In the genomic region with DNA sequence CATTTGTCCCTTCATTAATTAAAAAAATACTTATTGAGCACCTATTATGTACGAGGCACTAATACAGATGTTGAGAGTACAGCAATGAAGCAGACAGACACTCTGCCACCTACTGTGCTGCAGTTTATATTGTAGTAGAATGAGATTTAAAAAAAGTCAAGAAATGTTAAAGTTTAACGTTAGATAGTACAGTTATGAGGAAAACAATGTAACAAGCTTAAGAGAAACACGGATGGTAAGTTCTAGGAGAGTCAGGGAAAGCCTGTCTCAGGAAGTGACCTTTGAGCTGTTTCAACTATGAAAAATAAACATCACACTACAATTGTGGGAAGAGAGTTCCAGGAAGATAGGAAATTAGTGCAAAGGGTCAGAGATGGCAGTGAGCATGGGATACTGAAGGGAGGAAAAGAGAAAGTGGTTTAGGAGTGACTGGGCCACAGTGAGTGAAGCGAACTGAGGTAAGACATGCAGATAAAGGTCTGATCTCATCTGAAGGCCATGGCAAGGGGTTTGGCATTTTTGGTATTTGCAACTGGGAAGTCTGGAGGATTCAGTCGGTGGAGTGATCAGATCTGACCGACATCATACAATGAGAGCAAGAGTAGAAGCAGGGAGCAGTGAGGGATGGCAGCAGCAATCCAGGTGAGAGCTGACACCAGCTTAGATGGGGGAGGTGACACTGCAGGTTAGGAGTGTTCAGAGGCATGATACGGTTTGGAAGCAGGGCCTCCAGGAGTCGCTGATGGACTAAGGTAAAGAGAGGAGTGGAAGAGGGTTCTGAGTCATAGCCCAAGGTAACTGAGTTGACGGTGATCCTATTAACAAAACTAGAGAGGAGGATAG, we compare ENCODE assay signal across 10 cellular contexts. TPM values are rescaled to one million over a fixed set of nuclear protein-coding genes. Genes with fewer than 3 reads are reported as not detected.
DNase-seq lines count a peak whose midpoint lies in the region; ATAC-seq and TF ChIP-seq lines count a peak whose summit lies in the region.
"Had no signal": no experiment of that assay in that cellular context is flagged by ENCODE, and none has a peak within 500 bp of the region (broad histone marks: within the 10 kb centered on the region; RNA-seq: fewer than 3 reads in every experiment).

No MANE protein-coding gene starts in this region.

- TF ChIP-seq CTCF in A673 (conservative IDR thresholded peaks at IDR 0.05; ENCODE audit: low read depth, low read length) (no peak), CD14-positive monocyte (IDR thresholded peaks at IDR 0.05) (no peak)

- no peaks in the 10 kb centered on the region for H3K36me3 Mint-ChIP-seq in CD14-positive monocyte

- peaks cover 9% of the 10 kb centered on the region for H3K4me1 ChIP-seq in rectal smooth muscle tissue (ENCODE audit: control insufficient read depth, insufficient read depth, low read length)
- no peaks in the 10 kb centered on the region for H3K4me1 ChIP-seq in A673 (ENCODE audit: insufficient read depth, low read length, poor library complexity, severe bottlenecking)

- no peaks in the 10 kb centered on the region for H3K36me3 ChIP-seq in H7 (replicated peaks; ENCODE audit: control insufficient read depth, insufficient read depth, low read length)
- H3K36me3 ChIP-seq in rectal smooth muscle tissue (ENCODE audit: control insufficient read depth, insufficient read depth, low read length), result no peaks in the 10 kb centered on the region
- no peaks in the 10 kb centered on the region for H3K36me3 ChIP-seq in A673 (ENCODE audit: insufficient read depth, low read length, poor library complexity, severe bottlenecking)

- POLR2A ChIA-PET in A673 (lab: Charles Lee; ENCODE audit: low non-redundant PET), result no interaction called here

- H3K27me3 ChIP-seq in H7 (ENCODE audit: control insufficient read depth, insufficient read depth, low read length) (no peaks in the 10 kb centered on the region), rectal smooth muscle tissue (ENCODE audit: control insufficient read depth, insufficient read depth, low read length) (no peaks in the 10 kb centered on the region), A673 (replicated peaks; ENCODE audit: insufficient read depth, low read depth, low read length, poor library complexity) (no peaks in the 10 kb centered on the region)

- intact Hi-C loops in left ventricle myocardium superior (cut with micrococcal nuclease) (loop anchor here (5.0 kb wide), 1 partner anchor 355 kb away; no protein-coding TSS in a partner anchor), A673 (cut with micrococcal nuclease; ENCODE audit: unreplicated experiment) (no loop called here), CD14-positive monocyte (cut with micrococcal nuclease) (loop anchor here in 1 of 2 donors (10.0 kb wide), 1 partner anchor 362 kb away; no protein-coding TSS in a partner anchor)

- H3K9me3 Mint-ChIP-seq in CD14-positive monocyte, result peaks cover 3 to 9% (median 6%) of the 10 kb centered on the region in 7 donors

- peak overlapping the region; percentile 18 for H3K27ac ChIP-seq in rectal smooth muscle tissue (ENCODE audit: low read depth, low read length)
- H3K27ac ChIP-seq in A673 (ENCODE audit: low read depth, low read length, poor library complexity, severe bottlenecking), result no peak overlapping the region
- H3K27ac ChIP-seq: SK-N-MC had no signal

- H3K27me3 Mint-ChIP-seq in CD14-positive monocyte (ENCODE audit: low read depth in 3 of 3), result peaks cover 0 to 3% (median 0%) of the 10 kb centered on the region in 3 donors

- no TSS peak for BruUV-seq in A673 (replicated peaks; lab: Mats Ljungman, UMichigan)

- CTCF ChIA-PET in A673 (lab: Charles Lee), result no interaction called here

- no peak overlapping the region for H3K9ac ChIP-seq in rectal smooth muscle tissue (ENCODE audit: low read length)

- H3K4me3 Mint-ChIP-seq in CD14-positive monocyte, result no peak overlapping the region

- ATAC-seq in left ventricle myocardium superior, result peak; percentile 60

- no peak overlapping the region for H3K4me3 ChIP-seq in H7 (ENCODE audit: insufficient read depth, low read depth, low read length)
- H3K4me3 ChIP-seq in rectal smooth muscle tissue (ENCODE audit: low read length), result peak overlapping the region; percentile 52
- H3K4me3 ChIP-seq in A673 (ENCODE audit: low read depth, low read length, poor library complexity, severe bottlenecking), result no peak overlapping the region
- H3K4me3 ChIP-seq: SK-N-MC had no signal

- H3K4me1 Mint-ChIP-seq in CD14-positive monocyte, result no peaks in the 10 kb centered on the region

- DNase-seq in H7 (peak; percentile 7), amniotic epithelial cell (ENCODE audit: low read depth) (peak; percentile 55), left ventricle myocardium superior (no peak), A673 (ENCODE audit: low spot score) (no peak), CD14-positive monocyte (ENCODE audit: low spot score) (no peak), AG08395 (ENCODE audit: low spot score) (no peak), NK-92 (lab: John Stamatoyannopoulos, UW; ENCODE audit: unreplicated experiment) (no peak)

- no peak overlapping the region for H3K27ac Mint-ChIP-seq in CD14-positive monocyte

- no peaks in the 10 kb centered on the region for H3K9me3 ChIP-seq in A673 (ENCODE audit: low read depth, low read length, poor library complexity, severe bottlenecking)

RNA-seq across cellular contexts. Expression of gene PLSCR4, which starts 28.5 kb away (rescaled TPM):
- total RNA-seq in H7 (2014; rRNA removed; shearing (Covaris generic)), result 3.3 and 4.8 TPM in 2 replicates
- total RNA-seq in left ventricle myocardium superior (13.8 TPM), A673 (2021) (1.3 and 2.4 TPM in 2 replicates)
- polyA plus RNA-seq in CD14-positive monocyte, result not detected
- total RNA-seq: activated CD8-positive, alpha-beta memory T cell treated with anti-CD3 and anti-CD28 coated beads for 36 hours had no signal

Comparison
In these comparisons a context has a peak if more than half of its experiments do, and no peak if none do; other contexts are left out.
1. DNase-seq: peak in H7 (single experiment) and amniotic epithelial cell (single experiment); none in left ventricle myocardium superior (single experiment), A673 (single experiment), CD14-positive monocyte (single experiment), AG08395 (single experiment) and NK-92 (single experiment).